In the genomic region with DNA sequence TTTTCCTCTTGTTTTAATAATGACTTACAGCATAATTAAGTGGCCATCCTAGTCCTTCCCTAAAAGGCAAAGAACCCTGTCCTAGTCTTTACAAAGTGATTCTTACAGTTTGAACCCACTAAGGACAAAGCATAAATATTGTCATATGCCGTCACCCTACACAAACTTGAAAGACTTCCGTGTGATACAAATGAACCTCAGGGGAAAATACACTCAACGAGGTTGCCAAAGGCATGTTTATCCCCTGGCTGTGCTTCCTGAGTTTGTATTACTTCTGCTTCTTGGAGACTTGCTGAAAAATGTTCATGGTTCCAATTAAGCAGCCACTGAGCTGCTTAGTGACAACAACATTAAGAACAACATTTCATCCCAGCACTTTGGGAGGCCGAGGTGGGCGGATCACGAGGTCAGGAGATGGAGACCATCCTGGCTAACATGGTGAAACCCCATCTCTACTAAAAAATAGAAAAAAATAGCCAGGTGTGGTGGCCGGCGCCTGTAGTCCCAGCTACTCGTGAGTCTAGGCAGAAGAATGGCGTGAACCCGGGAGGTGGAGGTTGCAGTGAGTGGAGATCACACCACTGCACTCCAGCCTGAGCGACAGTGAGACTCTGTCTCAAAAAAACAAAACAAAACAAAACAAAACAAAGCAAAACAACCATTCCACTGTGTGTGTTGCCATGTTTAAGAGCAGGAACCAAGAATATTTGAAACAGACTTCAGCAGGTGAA, we compare ENCODE assay signal across 18 cellular contexts. TPM values are rescaled to one million over a fixed set of nuclear protein-coding genes. Genes with fewer than 3 reads are reported as not detected.
DNase-seq lines count a peak whose midpoint lies in the region; ATAC-seq and TF ChIP-seq lines count a peak whose summit lies in the region.
"Had no signal": no experiment of that assay in that cellular context is flagged by ENCODE, and none has a peak within 500 bp of the region (broad histone marks: within the 10 kb centered on the region; RNA-seq: fewer than 3 reads in every experiment).

No MANE protein-coding gene starts in this region.

- no peaks in the 10 kb centered on the region for H4K20me1 ChIP-seq in BLaER1 treated with 17β-estradiol and CSF1 and Interleukin-3, amounts not matched to agents 10 nM and 100 nM

- H3K4me3 Mint-ChIP-seq in nephron: no peak overlapping the region
- H3K4me3 Mint-ChIP-seq: activated CD8-positive, alpha-beta T cell treated with anti-CD3 and anti-CD28 coated beads, Interleukin-2, amount 10 ng/mL, durations not matched to agents 7 days and 5 days had no signal

- no peak overlapping the region for H3K9ac ChIP-seq in BLaER1 treated with 17β-estradiol and CSF1 and Interleukin-3, amounts not matched to agents 10 nM and 100 nM

- TF ChIP-seq CTCF in nephron (IDR thresholded peaks at IDR 0.05; ENCODE audit: unreplicated experiment in 3 of 3): no peak
- no peak for TF ChIP-seq CTCF in BE2C (IDR thresholded peaks at IDR 0.05; ENCODE audit: low read depth, low read length)

- no peak for ATAC-seq in GM21381 (IDR thresholded peaks at IDR 0.05; ENCODE audit: unreplicated experiment)
- no peak for ATAC-seq in SK-N-SH treated with all-trans-retinoic acid at 6 μM for 48 hours
- ATAC-seq: activated CD8-positive, alpha-beta T cell treated with anti-CD3 and anti-CD28 coated beads, Interleukin-2, amount 10 ng/mL, durations not matched to agents 7 days and 5 days; esophagus mucosa had no signal

- no peak overlapping the region for H3K4me3 ChIP-seq in BLaER1 treated with 17β-estradiol and CSF1 and Interleukin-3, amounts not matched to agents 10 nM and 100 nM
- no peak overlapping the region for H3K4me3 ChIP-seq in BE2C (ENCODE audit: low read depth, low read length)
- H3K4me3 ChIP-seq: vagina had no signal

- H3K4me1 ChIP-seq in BLaER1 treated with 17β-estradiol and CSF1 and Interleukin-3, amounts not matched to agents 10 nM and 100 nM: peaks cover 13 to 31% (median 24%) of the 10 kb centered on the region in 10 experiments; a peak in 19 of 20 replicates
- no peaks in the 10 kb centered on the region for H3K4me1 ChIP-seq in BE2C

- H3K36me3 ChIP-seq in BLaER1 treated with 17β-estradiol and CSF1 and Interleukin-3, amounts not matched to agents 10 nM and 100 nM: no peaks in the 10 kb centered on the region
- H3K36me3 ChIP-seq in BE2C: no peaks in the 10 kb centered on the region
- H3K36me3 ChIP-seq: vagina had no signal

- H3K9me3 Mint-ChIP-seq in nephron: no peaks in the 10 kb centered on the region

- H3K27ac ChIP-seq in BLaER1 treated with 17β-estradiol and CSF1 and Interleukin-3, amounts not matched to agents 10 nM and 100 nM: peak overlapping the region in 1 of 11 experiments; percentile 5; a peak in 1 of 22 replicates
- H3K27ac ChIP-seq in epithelial cell of prostate: peak overlapping the region; percentile 24
- H3K27ac ChIP-seq: vagina had no signal

- peaks cover 6% of the 10 kb centered on the region for H3K27me3 Mint-ChIP-seq in nephron (ENCODE audit: low read depth)

- DNase-seq in NOMO-1 treated with DMSO at 0.1 percent for 48 hours (lab: John Stamatoyannopoulos, UW; ENCODE audit: unreplicated experiment) (peak; percentile 76), epithelial cell of prostate (ENCODE audit: low read depth, low spot score) (no peak), BE2C (no peak)
- DNase-seq in stimulated activated CD4-positive, alpha-beta T cell treated with anti-CD3 and anti-CD28 coated beads, Interleukin-1b, Interleukin-23, amount 100 ng/mL, for 48 hours: no peak
- DNase-seq: activated CD8-positive, alpha-beta T cell treated with anti-CD3 and anti-CD28 coated beads, Interleukin-2, amount 10 ng/mL, durations not matched to agents 7 days and 5 days; islet precursor cell; Kasumi-1; NCI-H2171 treated with DMSO at 0.1 percent for 48 hours; stimulated activated CD8-positive, alpha-beta memory T cell treated with anti-CD3 and anti-CD28 coated beads, Interleukin-4, amount 100 ng/mL, for 48 hours; T-helper 9 cell had no signal

- peak overlapping the region in 6 of 11 experiments; percentile 2 to 36 (median 12); a peak in 8 of 22 replicates for H3K4me2 ChIP-seq in BLaER1 treated with 17β-estradiol and CSF1 and Interleukin-3, amounts not matched to agents 10 nM and 100 nM

- no peaks in the 10 kb centered on the region for H3K9me3 ChIP-seq in BLaER1 treated with 17β-estradiol and CSF1 and Interleukin-3, amounts not matched to agents 10 nM and 100 nM (replicated peaks in 1 of 11)
- H3K9me3 ChIP-seq in BE2C: no peaks in the 10 kb centered on the region
- H3K9me3 ChIP-seq: vagina had no signal

- no peaks in the 10 kb centered on the region for H3K36me3 Mint-ChIP-seq in nephron (ENCODE audit: low read depth)

- H3K4me1 Mint-ChIP-seq in nephron: peaks cover 31% of the 10 kb centered on the region

- H3K27me3 ChIP-seq in BLaER1 treated with 17β-estradiol and CSF1 and Interleukin-3, amounts not matched to agents 10 nM and 100 nM: no peaks in the 10 kb centered on the region
- H3K27me3 ChIP-seq in BE2C: no peaks in the 10 kb centered on the region
- H3K27me3 ChIP-seq: vagina had no signal

- H3K27ac Mint-ChIP-seq in nephron: peak overlapping the region; percentile 84 to 88 (median 86)
- H3K27ac Mint-ChIP-seq: activated CD8-positive, alpha-beta T cell treated with anti-CD3 and anti-CD28 coated beads, Interleukin-2, amount 10 ng/mL, durations not matched to agents 7 days and 5 days had no signal

TF ChIP-seq in SK-N-SH treated with all-trans-retinoic acid at 6 μM for 48 hours, 23 proteins besides CTCF, POLR2A, EP300 and RAD21:
- TF ChIP-seq RARB (CRISPR knock-in tag; IDR thresholded peaks at IDR 0.05): no peak

RNA-seq across cellular contexts. Expression of gene RASSF6, which starts 16.2 kb away (rescaled TPM):
- polyA plus RNA-seq in BE2C (2012; ENCODE audit: insufficient read depth, insufficient read length, low read depth): not detected
- polyA plus RNA-seq: BJ, neural cell had no signal
